Comparison of ENCODE assay signal across 1 cellular context in the genomic region with DNA sequence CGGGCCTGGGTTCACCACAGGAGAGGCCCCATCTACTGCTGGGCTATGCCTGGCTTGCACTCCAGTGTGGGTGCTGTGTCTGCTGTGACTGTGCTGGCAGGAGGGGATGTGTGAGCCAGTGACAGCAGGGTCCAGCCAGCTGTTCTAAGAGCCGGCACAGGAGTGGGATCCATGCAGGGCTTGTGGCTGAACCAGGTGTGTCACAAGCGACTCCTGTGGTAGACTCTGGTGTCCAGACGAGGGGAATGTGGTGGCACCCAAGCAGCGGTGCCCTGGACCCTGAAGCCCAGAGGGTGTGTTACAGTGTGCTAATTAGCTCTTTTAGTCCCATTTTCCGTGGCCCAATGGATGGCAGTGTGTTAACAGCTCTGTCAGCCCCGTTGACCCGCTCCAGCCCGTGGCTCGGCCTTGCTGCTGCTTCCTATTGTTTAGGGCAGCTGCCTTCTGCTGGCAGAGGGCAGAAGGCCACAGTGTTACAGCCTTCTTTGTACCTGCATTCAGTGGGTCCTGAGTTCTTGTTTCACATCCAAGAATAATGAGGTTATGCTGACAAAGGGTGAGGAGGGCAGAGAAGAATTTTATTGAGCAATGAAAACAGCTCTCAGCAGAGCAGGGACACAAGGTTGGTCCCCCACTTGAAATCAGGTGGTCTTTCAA.
TF ChIP-seq lines count a peak whose summit lies in the region.

No MANE protein-coding gene starts in this region.

TF ChIP-seq in GM23338, 12 proteins besides CTCF, POLR2A, EP300 and RAD21 (continued from another document):
- no peak for TF ChIP-seq STAT1 (IDR thresholded peaks at IDR 0.05; ENCODE audit: unreplicated experiment)
- TF ChIP-seq ZNF331 (CRISPR knock-in tag; IDR thresholded peaks at IDR 0.05; ENCODE audit: low read depth) = no peak
